ENCODE assay signal across 25 cellular contexts in genomic region chr6:136587527-136587926, GRCh38. TPM values are rescaled to one million over a fixed set of nuclear protein-coding genes. Genes with fewer than 3 reads are reported as not detected.
DNase-seq lines count a peak whose midpoint lies in the region; ATAC-seq and TF ChIP-seq lines count a peak whose summit lies in the region.
"Had no signal": no experiment of that assay in that cellular context is flagged by ENCODE, and none has a peak within 500 bp of the region (broad histone marks: within the 10 kb centered on the region; RNA-seq: fewer than 3 reads in every experiment).

No MANE protein-coding gene starts in this region.

- H3K9me3 ChIP-seq in CD8-positive, alpha-beta T cell (ENCODE audit: low read length) = no peaks in the 10 kb centered on the region
- no peaks in the 10 kb centered on the region for H3K9me3 ChIP-seq in trophoblast cell (ENCODE audit: insufficient read depth, low read depth, low read length)
- H3K9me3 ChIP-seq: body of pancreas, gastroesophageal sphincter, Peyer's patch, SJSA1, testis had no signal

- no peak overlapping the region for H2BK5ac ChIP-seq in trophoblast cell (ENCODE audit: low read depth, low read length, poor library complexity)

- no CpG with 5 or more reads among the region's 1 CpG for WGBS in trophoblast cell (ENCODE audit: extremely low coverage, insufficient coverage, insufficient read length)

- H3K4me1 ChIP-seq in CD8-positive, alpha-beta T cell (ENCODE audit: insufficient read depth, low read length) = no peaks in the 10 kb centered on the region
- H3K4me1 ChIP-seq in trophoblast cell (ENCODE audit: control insufficient read depth in 1 of 2, insufficient read depth in 2 of 2, low read length in 2 of 2) = no peaks in the 10 kb centered on the region
- H3K4me1 ChIP-seq: neural progenitor cell, Peyer's patch had no signal

- H3K18ac ChIP-seq in trophoblast cell (ENCODE audit: low read length) = no peak overlapping the region

- peaks cover 8% of the 10 kb centered on the region for H3K36me3 ChIP-seq in CD8-positive, alpha-beta T cell (ENCODE audit: insufficient read depth, low read length)
- H3K36me3 ChIP-seq in brain microvascular endothelial cell (replicated peaks) (peaks cover 16% of the 10 kb centered on the region), trophoblast cell (ENCODE audit: control insufficient read depth in 1 of 2, insufficient read depth in 2 of 2, low read length in 2 of 2) (no peaks in the 10 kb centered on the region)
- H3K36me3 ChIP-seq: neural progenitor cell had no signal

- H2BK12ac ChIP-seq in trophoblast cell (ENCODE audit: low read length) = no peak overlapping the region

- H3K27ac ChIP-seq in CD8-positive, alpha-beta T cell (ENCODE audit: low read depth, low read length) = no peak overlapping the region
- H3K27ac ChIP-seq in brain microvascular endothelial cell (peak overlapping the region; percentile 3), trophoblast cell (ENCODE audit: low read depth, low read length) (no peak overlapping the region)
- H3K27ac ChIP-seq: body of pancreas, HL-60, neural progenitor cell had no signal

- H3K79me2 ChIP-seq in trophoblast cell (ENCODE audit: control insufficient read depth, insufficient read depth, low read length, poor library complexity) = no peaks in the 10 kb centered on the region

- no peaks in the 10 kb centered on the region for H3K79me1 ChIP-seq in trophoblast cell (ENCODE audit: low read length)

- no peak overlapping the region for H3K23ac ChIP-seq in trophoblast cell (ENCODE audit: low read length)

- no peak overlapping the region for H2AFZ ChIP-seq in trophoblast cell (ENCODE audit: insufficient read depth, low read length, poor library complexity)
- H2AFZ ChIP-seq: neural progenitor cell had no signal

- H2BK120ac ChIP-seq in trophoblast cell (ENCODE audit: insufficient read depth, low read length, poor library complexity) = no peak overlapping the region

- H3K4me2 ChIP-seq in trophoblast cell (ENCODE audit: low read length) = no peak overlapping the region
- H3K4me2 ChIP-seq: neural progenitor cell had no signal

- no peaks in the 10 kb centered on the region for H3K27me3 Mint-ChIP-seq in CD8-positive, alpha-beta T cell (ENCODE audit: low read depth)
- H3K27me3 Mint-ChIP-seq: activated naive CD8-positive, alpha-beta T cell treated with anti-CD3 and anti-CD28 coated beads, Interleukin-2, amount 10 ng/mL, durations not matched to agents 7 days and 5 days; IgD-negative memory B cell had no signal

- H3K36me3 Mint-ChIP-seq in CD8-positive, alpha-beta T cell = peaks cover 81% of the 10 kb centered on the region
- H3K36me3 Mint-ChIP-seq: neural progenitor cell had no signal

- POLR2A ChIA-PET in CD8-positive, alpha-beta T cell (lab: Charles Lee) = no interaction called here

- H3K4me1 Mint-ChIP-seq in CD8-positive, alpha-beta T cell (ENCODE audit: low read depth) = no peaks in the 10 kb centered on the region
- H3K4me1 Mint-ChIP-seq: activated naive CD8-positive, alpha-beta T cell treated with anti-CD3 and anti-CD28 coated beads, Interleukin-2, amount 10 ng/mL, durations not matched to agents 7 days and 5 days; IgD-negative memory B cell; neural progenitor cell had no signal

- no peak for TF ChIP-seq CTCF in CD8-positive, alpha-beta T cell (IDR thresholded peaks at IDR 0.05)
- no peak for TF ChIP-seq CTCF in brain microvascular endothelial cell (IDR thresholded peaks at IDR 0.05; ENCODE audit: low read depth, low read length, missing control alignments)

- CTCF ChIA-PET in CD8-positive, alpha-beta T cell (lab: Charles Lee) = interaction anchor here (0.9 kb wide), 1 partner anchor 205 kb away, joined by 3 read pairs; the partner anchor contains the start of gene MAP3K5

- no peak overlapping the region for H3K9ac ChIP-seq in trophoblast cell (ENCODE audit: low read length)
- H3K9ac ChIP-seq: neural progenitor cell had no signal

- H4K8ac ChIP-seq in trophoblast cell (ENCODE audit: low read depth, low read length) = no peak overlapping the region

- no peaks in the 10 kb centered on the region for H3K27me3 ChIP-seq in CD8-positive, alpha-beta T cell (ENCODE audit: insufficient read depth, low read length)
- H3K27me3 ChIP-seq in brain microvascular endothelial cell (replicated peaks) (no peaks in the 10 kb centered on the region), trophoblast cell (ENCODE audit: insufficient read depth, low read length) (no peaks in the 10 kb centered on the region)
- H3K27me3 ChIP-seq: body of pancreas, gastroesophageal sphincter, neural progenitor cell, Peyer's patch, SJSA1, testis had no signal

- no peak overlapping the region for H3K4ac ChIP-seq in trophoblast cell (ENCODE audit: low read depth, low read length)

- intact Hi-C loops in CD8-positive, alpha-beta T cell (cut with DNase I, micrococcal nuclease) = no loop called here

- no peak overlapping the region for H4K12ac ChIP-seq in trophoblast cell (ENCODE audit: low read depth, low read length)

- no peak overlapping the region for H3K14ac ChIP-seq in trophoblast cell (ENCODE audit: low read length)

- no peaks in the 10 kb centered on the region for H3K9me3 Mint-ChIP-seq in CD8-positive, alpha-beta T cell
- H3K9me3 Mint-ChIP-seq: activated naive CD8-positive, alpha-beta T cell treated with anti-CD3 and anti-CD28 coated beads, Interleukin-2, amount 10 ng/mL, durations not matched to agents 7 days and 5 days; activated T-helper 1 cell treated with anti-CD3 and anti-CD28 coated beads, Interleukin-12 subunit alpha, Interleukin-12 subunit beta, Interleukin-2, Interleukin-4 antibody, amounts not matched to agents 30 ng/mL and 10 ng/mL and 1 ng/mL, durations not matched to agents 14 hours and 24 hours and 36 hours; IgD-negative memory B cell; neural progenitor cell had no signal

- ATAC-seq in CD8-positive, alpha-beta T cell = no peak
- ATAC-seq: activated CD4-positive, CD25-positive, alpha-beta regulatory T cell treated with anti-CD3 and anti-CD28 coated beads, Interleukin-2, amount 50 U/mL, for 24 hours; body of pancreas; gastroesophageal sphincter; HCT116; left cardiac atrium had no signal

- no peak overlapping the region for H3K4me3 Mint-ChIP-seq in CD8-positive, alpha-beta T cell
- H3K4me3 Mint-ChIP-seq: activated naive CD8-positive, alpha-beta T cell treated with anti-CD3 and anti-CD28 coated beads, Interleukin-2, amount 10 ng/mL, durations not matched to agents 7 days and 5 days; activated T-helper 1 cell treated with anti-CD3 and anti-CD28 coated beads, Interleukin-12 subunit alpha, Interleukin-12 subunit beta, Interleukin-2, Interleukin-4 antibody, amounts not matched to agents 30 ng/mL and 10 ng/mL and 1 ng/mL, durations not matched to agents 14 hours and 24 hours and 36 hours; IgD-negative memory B cell; neural progenitor cell had no signal

- no peak overlapping the region for H4K91ac ChIP-seq in trophoblast cell (ENCODE audit: low read depth, low read length)

- H3K4me3 ChIP-seq in CD8-positive, alpha-beta T cell (ENCODE audit: low read depth, low read length) = no peak overlapping the region
- H3K4me3 ChIP-seq in brain microvascular endothelial cell (ENCODE audit: low read depth, low read length) = no peak overlapping the region
- no peak overlapping the region for H3K4me3 ChIP-seq in trophoblast cell (ENCODE audit: low read depth, low read length)
- H3K4me3 ChIP-seq: body of pancreas, gastroesophageal sphincter, neural progenitor cell, Peyer's patch, SJSA1, testis had no signal

- peak overlapping the region; percentile 27 for H3K27ac Mint-ChIP-seq in CD8-positive, alpha-beta T cell
- H3K27ac Mint-ChIP-seq: activated naive CD8-positive, alpha-beta T cell treated with anti-CD3 and anti-CD28 coated beads, Interleukin-2, amount 10 ng/mL, durations not matched to agents 7 days and 5 days; activated T-helper 1 cell treated with anti-CD3 and anti-CD28 coated beads, Interleukin-12 subunit alpha, Interleukin-12 subunit beta, Interleukin-2, Interleukin-4 antibody, amounts not matched to agents 30 ng/mL and 10 ng/mL and 1 ng/mL, durations not matched to agents 14 hours and 24 hours and 36 hours; IgD-negative memory B cell; neural progenitor cell had no signal

- in situ Hi-C loops in brain microvascular endothelial cell (cut with HindIII; ENCODE audit: low pct_ligation_motif_present, low sequenced_read_pairs) = no loop called here

- no peak for DNase-seq in CD8-positive, alpha-beta T cell
- DNase-seq in HCEC 1CT (peak; percentile 29), brain microvascular endothelial cell (no peak), trophoblast cell (peak; percentile 57 to 73), SW 1271 (lab: John Stamatoyannopoulos, UW) (no peak), cerebellum (ENCODE audit: low spot score) (no peak), nucleus accumbens (lab: John Stamatoyannopoulos, UW) (no peak)
- DNase-seq in stimulated activated CD4-positive, alpha-beta T cell treated with anti-CD3 and anti-CD28 coated beads, Interleukin-15, amount 100 ng/mL, for 24 hours = no peak
- DNase-seq: activated naive CD8-positive, alpha-beta T cell treated with anti-CD3 and anti-CD28 coated beads, Interleukin-2, amount 10 ng/mL, durations not matched to agents 7 days and 5 days; body of pancreas; left cardiac atrium; NCI-H2029 treated with DMSO at 0.1 percent for 48 hours; NCI-H446 treated with DMSO at 0.1 percent for 48 hours; NK-92 treated with Interleukin-12 subunit alpha and Interleukin-12 subunit beta, amount 100 ng/mL, for 24 hours; Peyer's patch; stimulated activated CD4-positive, alpha-beta T cell treated with anti-CD3 and anti-CD28 coated beads, Interleukin-12 subunit alpha, Interleukin-12 subunit beta, amount 100 ng/mL, for 4 hours; testis had no signal

- no peak overlapping the region for H2AK5ac ChIP-seq in trophoblast cell (ENCODE audit: low read length)

RNA-seq across cellular contexts. Expression of gene MAP7, which starts 37.3 kb away (rescaled TPM):
- total RNA-seq in CD8-positive, alpha-beta T cell = under 1 TPM; 0.19 to 0.24 TPM
- polyA plus RNA-seq in trophoblast cell (2013) = 58.6 and 61.6 TPM in 2 replicates
- 7.9 TPM for total RNA-seq in cerebellum

Comparison
In these comparisons a context has a peak if more than half of its experiments do, and no peak if none do; other contexts are left out.
1. DNase-seq: peak in HCEC 1CT (single experiment) and trophoblast cell (2 of 2); none in CD8-positive, alpha-beta T cell (0 of 7), brain microvascular endothelial cell (single experiment), stimulated activated CD4-positive, alpha-beta T cell treated with anti-CD3 and anti-CD28 coated beads, Interleukin-15, amount 100 ng/mL, for 24 hours (single experiment), SW 1271 (0 of 2), cerebellum (single experiment) and nucleus accumbens (0 of 56).